34 cellular contexts compared by ENCODE assay signal in genomic region chr3:3619815-3620214, GRCh38.
"Had no signal": no experiment of that assay in that cellular context is flagged by ENCODE, and none has a peak within 500 bp of the region (broad histone marks: within the 10 kb centered on the region; RNA-seq: fewer than 3 reads in every experiment).

No MANE protein-coding gene starts in this region.

- DNase-seq: Karpas-422, Kasumi-1, MG63, MM.1S, MV-4-11, NCI-H1048, NCI-H1092, NCI-H1092 treated with DMSO at 0.1 percent for 48 hours, NCI-H1105, NCI-H1105 treated with DMSO at 0.1 percent for 48 hours, NCI-H1417, NCI-H1417 treated with DMSO at 0.1 percent for 48 hours, NCI-H1436, NCI-H1436 treated with DMSO at 0.1 percent for 48 hours, NCI-H146, NCI-H1694, NCI-H1694 treated with DMSO at 0.1 percent for 48 hours, NCI-H187, NCI-H187 treated with DMSO at 0.1 percent for 48 hours, NCI-H1930, NCI-H2029, NCI-H2029 treated with DMSO at 0.1 percent for 48 hours, NCI-H2081, NCI-H2081 treated with DMSO at 0.1 percent for 48 hours, NCI-H2107, NCI-H2171, NCI-H2171 treated with DMSO at 0.1 percent for 48 hours, NCI-H2227 treated with DMSO at 0.1 percent for 48 hours, NCI-H226, NCI-H345, NCI-H446, NCI-H446 treated with DMSO at 0.1 percent for 48 hours, NCI-H510A, NCI-H510A treated with DMSO at 0.1 percent for 48 hours had no signal

- H3K36me3 ChIP-seq: MG63 had no signal

- H3K4me3 ChIP-seq: MG63 had no signal

- H3K9me3 ChIP-seq: MG63 had no signal

- H3K27me3 ChIP-seq: MG63 had no signal
